Comparison of ENCODE assay signal across 14 cellular contexts in the genomic region with DNA sequence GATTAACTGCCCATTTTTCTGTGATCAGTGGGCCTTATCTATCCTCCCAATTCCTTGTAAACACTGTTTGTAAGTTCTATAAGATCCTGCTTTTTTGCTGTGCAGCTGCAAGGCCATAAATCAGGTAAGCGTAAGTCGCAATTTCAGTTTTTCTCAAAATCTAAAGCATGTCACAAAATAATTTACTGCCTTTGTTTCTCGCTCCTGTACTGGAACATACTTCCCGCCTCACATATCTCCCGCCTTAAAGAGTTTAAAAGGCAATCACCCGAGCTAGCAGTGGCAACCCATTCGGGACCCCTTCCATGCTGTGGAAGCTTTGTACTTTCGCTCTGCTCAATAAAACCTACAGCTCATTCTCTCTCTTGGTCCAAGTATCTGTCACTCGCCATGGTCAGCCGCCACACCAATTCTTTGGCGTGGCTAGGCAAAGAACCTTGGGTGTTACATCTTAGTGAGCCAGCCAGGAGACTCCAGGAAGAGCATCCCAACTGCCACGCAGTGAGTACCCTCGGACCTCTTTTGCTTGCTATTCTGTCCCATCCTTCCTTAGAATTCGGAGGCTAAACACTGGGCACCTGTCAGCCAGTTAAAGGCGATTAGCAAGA.
"Had no signal": no experiment of that assay in that cellular context is flagged by ENCODE, and none has a peak within 500 bp of the region (broad histone marks: within the 10 kb centered on the region; RNA-seq: fewer than 3 reads in every experiment).

No MANE protein-coding gene starts in this region.

- H3K4me3 ChIP-seq: ascending aorta, coronary artery, lung, tibial nerve had no signal

- ATAC-seq: activated CD4-positive, alpha-beta T cell treated with anti-CD3 and anti-CD28 coated beads for 36 hours; activated CD8-positive, alpha-beta memory T cell treated with anti-CD3 and anti-CD28 coated beads, Interleukin-2, amount 10 ng/mL, durations not matched to agents 7 days and 5 days; left lobe of liver had no signal

- H3K27ac Mint-ChIP-seq: activated CD4-positive, alpha-beta T cell treated with anti-CD3 and anti-CD28 coated beads for 36 hours; activated CD8-positive, alpha-beta memory T cell treated with anti-CD3 and anti-CD28 coated beads, Interleukin-2, amount 10 ng/mL, durations not matched to agents 7 days and 5 days; activated naive CD4-positive, alpha-beta T cell treated with anti-CD3 and anti-CD28 coated beads, Interleukin-2, amount 10 ng/mL, durations not matched to agents 7 days and 5 days; T-helper 2 cell treated with Interferon-gamma antibody and Interleukin-4, amounts not matched to agents 5 μg/mL and 100 μg/mL, for 36 hours had no signal

- H3K9me3 ChIP-seq: tibial nerve had no signal

- H3K27me3 ChIP-seq: ascending aorta, tibial nerve had no signal

- H3K27me3 Mint-ChIP-seq: activated CD4-positive, alpha-beta T cell treated with anti-CD3 and anti-CD28 coated beads for 36 hours; activated CD8-positive, alpha-beta memory T cell treated with anti-CD3 and anti-CD28 coated beads, Interleukin-2, amount 10 ng/mL, durations not matched to agents 7 days and 5 days; activated naive CD4-positive, alpha-beta T cell treated with anti-CD3 and anti-CD28 coated beads, Interleukin-2, amount 10 ng/mL, durations not matched to agents 7 days and 5 days had no signal

- H3K36me3 ChIP-seq: ascending aorta, tibial nerve had no signal

- H3K27ac ChIP-seq: ascending aorta, coronary artery had no signal

- DNase-seq: activated CD4-positive, alpha-beta T cell treated with anti-CD3 and anti-CD28 coated beads for 36 hours; activated CD4-positive, alpha-beta T cell treated with anti-CD3 and anti-CD28 coated beads, Interleukin-2, amount 50 U/mL, for 48 hours; activated CD8-positive, alpha-beta memory T cell treated with anti-CD3 and anti-CD28 coated beads, Interleukin-2, amount 10 ng/mL, durations not matched to agents 7 days and 5 days; activated naive CD4-positive, alpha-beta T cell treated with anti-CD3 and anti-CD28 coated beads, Interleukin-2, amount 10 ng/mL, durations not matched to agents 7 days and 5 days; erythroblast; foreskin melanocyte; head of caudate nucleus; stimulated activated naive CD4-positive, alpha-beta T cell treated with Interleukin-2 at 50 U/mL for 16 hours had no signal

- H3K4me3 Mint-ChIP-seq: activated CD4-positive, alpha-beta T cell treated with anti-CD3 and anti-CD28 coated beads for 36 hours; activated CD8-positive, alpha-beta memory T cell treated with anti-CD3 and anti-CD28 coated beads, Interleukin-2, amount 10 ng/mL, durations not matched to agents 7 days and 5 days; activated naive CD4-positive, alpha-beta T cell treated with anti-CD3 and anti-CD28 coated beads, Interleukin-2, amount 10 ng/mL, durations not matched to agents 7 days and 5 days; T-helper 2 cell treated with Interferon-gamma antibody and Interleukin-4, amounts not matched to agents 5 μg/mL and 100 μg/mL, for 36 hours had no signal
